21 cellular contexts compared by ENCODE assay signal in the genomic region with DNA sequence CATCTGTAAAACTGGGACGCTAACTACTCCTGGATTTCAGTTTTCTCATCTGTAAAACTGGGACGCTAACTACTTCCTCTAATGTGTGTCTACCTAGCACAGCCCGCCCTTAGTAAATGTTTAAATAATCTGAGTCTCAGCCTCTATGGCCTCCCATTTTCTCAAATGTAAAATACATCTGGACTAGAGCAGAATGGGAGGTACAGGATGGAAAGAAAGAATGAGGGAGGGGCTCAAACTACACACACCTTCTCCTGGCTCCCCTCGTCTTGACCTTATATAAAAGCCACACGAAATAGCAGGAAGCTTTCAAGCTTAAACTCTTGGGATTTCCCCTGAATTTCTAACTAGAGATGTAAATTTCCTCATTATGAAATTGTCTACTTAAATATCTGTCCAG.
DNase-seq lines count a peak whose midpoint lies in the region; ATAC-seq, FAIRE-seq and TF ChIP-seq lines count a peak whose summit lies in the region.
"Had no signal": no experiment of that assay in that cellular context is flagged by ENCODE, and none has a peak within 500 bp of the region (broad histone marks: within the 10 kb centered on the region; RNA-seq: fewer than 3 reads in every experiment).

No MANE protein-coding gene starts in this region.

- H3K9me3 Mint-ChIP-seq in GM23338 (no peaks in the 10 kb centered on the region), MCF 10A (ENCODE audit: unreplicated experiment) (no peaks in the 10 kb centered on the region)
- H3K9me3 Mint-ChIP-seq: CD8-positive, alpha-beta memory T cell had no signal

- no peaks in the 10 kb centered on the region for H4K20me1 ChIP-seq in GM23338 (replicated peaks; ENCODE audit: insufficient read depth)

- ATAC-seq in left lung (peak; percentile 48), GM23338 (no peak)
- ATAC-seq in activated CD4-positive, CD25-positive, alpha-beta regulatory T cell treated with anti-CD3 and anti-CD28 coated beads, Interleukin-2, amount 50 U/mL, for 24 hours = no peak

- peak overlapping the region; percentile 7; the same call in 1 of the 2 replicates for H3K27ac ChIP-seq in 22Rv1
- no peak overlapping the region for H3K27ac ChIP-seq in left lung
- peak overlapping the region in 1 of 2 donors; percentile 57 for H3K27ac ChIP-seq in small intestine (ENCODE audit: low read depth in 1 of 2, low read length in 1 of 2)
- H3K27ac ChIP-seq in GM23338 (ENCODE audit: low read depth) = no peak overlapping the region

- DNase-seq in left lung (no peak), small intestine (peak; percentile 33), GM23338 (ENCODE audit: low spot score) (no peak), MCF 10A (ENCODE audit: unreplicated experiment) (no peak), GM10248 (ENCODE audit: extremely low spot score) (no peak)
- DNase-seq: 8988T; C1 segment of cervical spinal cord; CD8-positive, alpha-beta memory T cell; DMS53; GF-D8; H7; Karpas-422; NCI-H1417; NCI-H187; NCI-H446; OCI-M1; Right ventricle myocardium superior had no signal

- no peaks in the 10 kb centered on the region for H3K79me2 ChIP-seq in GM23338 (replicated peaks; ENCODE audit: insufficient read depth)

- no peaks in the 10 kb centered on the region for H3F3A ChIP-seq in GM23338 (replicated peaks; ENCODE audit: low read depth)

- no peak overlapping the region; the same call in 1 of the 2 replicates for H2AFZ ChIP-seq in GM23338

- no peak overlapping the region for H3K4me2 ChIP-seq in GM23338

- H3K9me3 ChIP-seq in left lung = no peaks in the 10 kb centered on the region
- H3K9me3 ChIP-seq in small intestine (ENCODE audit: control insufficient read depth, low read depth) = no peaks in the 10 kb centered on the region

- CTCF ChIA-PET in MCF 10A (lab: Yijun Ruan, JAX) (interaction anchor here (0.7 to 2.4 kb wide), 3 partner anchors 11 to 1205 kb away, joined by 3 to 8 read pairs (median 4); no protein-coding TSS in a partner anchor), GM10248 (lab: Yijun Ruan, JAX) (interaction anchor here (1.9 to 3.2 kb wide), 2 partner anchors 10 to 16 kb away, joined by 6 to 18 read pairs; a partner anchor contains a TSS)

- H3K27me3 Mint-ChIP-seq in GM23338 (ENCODE audit: insufficient read depth, low read depth, poor library complexity) (peaks cover 3% of the 10 kb centered on the region), MCF 10A (ENCODE audit: insufficient read depth, unreplicated experiment) (peaks cover 2% of the 10 kb centered on the region)

- H3K4me3 ChIP-seq in left lung = no peak overlapping the region
- no peak overlapping the region for H3K4me3 ChIP-seq in small intestine (ENCODE audit: low read depth in 1 of 2, low read length in 2 of 2)
- H3K4me3 ChIP-seq in GM23338 = no peak overlapping the region

- FAIRE-seq in colon (lab: Jason Lieb, UNC) (peak; percentile 36), small intestine (lab: Jason Lieb, UNC) (no peak)
- FAIRE-seq: D721Med had no signal

- POLR2A ChIA-PET in MCF 10A (lab: Yijun Ruan, JAX) = interaction anchor here (0.5 to 0.8 kb wide), 2 partner anchors 341 to 683 kb away, joined by 3 read pairs; no protein-coding TSS in a partner anchor
- POLR2A ChIA-PET in GM10248 (lab: Yijun Ruan, JAX) = no interaction called here

- H3K9me2 ChIP-seq in GM23338 (ENCODE audit: insufficient read depth) = no peaks in the 10 kb centered on the region

- intact Hi-C loops in left lung (cut with DNase I) = no loop called here
- intact Hi-C loops in MCF 10A (cut with micrococcal nuclease) = no loop called here

- H3K27ac Mint-ChIP-seq in GM23338 = no peak overlapping the region
- no peak overlapping the region for H3K27ac Mint-ChIP-seq in MCF 10A (ENCODE audit: low read depth, unreplicated experiment)
- H3K27ac Mint-ChIP-seq: CD8-positive, alpha-beta memory T cell had no signal

- H3K4me3 Mint-ChIP-seq in GM23338 = no peak overlapping the region
- no peak overlapping the region for H3K4me3 Mint-ChIP-seq in MCF 10A (ENCODE audit: unreplicated experiment)
- H3K4me3 Mint-ChIP-seq: CD8-positive, alpha-beta memory T cell had no signal

- no peaks in the 10 kb centered on the region for H3K36me3 ChIP-seq in left lung
- H3K36me3 ChIP-seq in small intestine (ENCODE audit: control insufficient read depth in 2 of 2, insufficient read depth in 2 of 2, low read length in 2 of 2) = no peaks in the 10 kb centered on the region
- no peaks in the 10 kb centered on the region for H3K36me3 ChIP-seq in GM23338 (ENCODE audit: insufficient read depth)

- no TSS peak for BruUV-seq in MCF 10A (replicated peaks; lab: Mats Ljungman, UMichigan)

- H3K27me3 ChIP-seq in left lung (no peaks in the 10 kb centered on the region), small intestine (ENCODE audit: control insufficient read depth in 2 of 2, insufficient read depth in 2 of 2, low read length in 2 of 2) (peaks cover 0 to 1% of the 10 kb centered on the region in 2 donors), GM23338 (ENCODE audit: insufficient read depth) (no peaks in the 10 kb centered on the region)

- TF ChIP-seq CTCF in 22Rv1 (IDR thresholded peaks at IDR 0.05) (no peak), left lung (IDR thresholded peaks at IDR 0.05) (no peak), GM23338 (conservative IDR thresholded peaks at IDR 0.05; ENCODE audit: low read depth in 2 of 2) (no peak), MCF 10A (IDR thresholded peaks at IDR 0.05; ENCODE audit: unreplicated experiment) (no peak), GM10248 (IDR thresholded peaks at IDR 0.05; ENCODE audit: control extremely low read depth, extremely low read depth, low read depth, missing control alignments) (no peak)

- H3K36me3 Mint-ChIP-seq in GM23338 (ENCODE audit: low read depth) = no peaks in the 10 kb centered on the region
- no peaks in the 10 kb centered on the region for H3K36me3 Mint-ChIP-seq in MCF 10A (ENCODE audit: insufficient read depth, unreplicated experiment)
- H3K36me3 Mint-ChIP-seq: CD8-positive, alpha-beta memory T cell had no signal

- WGBS in small intestine, 3 donors = 43 to 68% (median 50%) methylated on average over 5 of the region's 5 CpGs

- H3K4me1 ChIP-seq in left lung (no peaks in the 10 kb centered on the region), small intestine (ENCODE audit: control insufficient read depth in 2 of 2, insufficient read depth in 1 of 2, low read depth in 1 of 2, low read length in 1 of 2) (peaks cover 5 to 6% of the 10 kb centered on the region in 2 donors), GM23338 (ENCODE audit: insufficient read depth) (0 out of 2 replicates have a peak, but pooled peaks cover 3% of the 10 kb centered on the region)

- H3K4me1 Mint-ChIP-seq in GM23338 (peaks cover 18% of the 10 kb centered on the region), MCF 10A (ENCODE audit: insufficient read depth, unreplicated experiment) (no peaks in the 10 kb centered on the region)
- H3K4me1 Mint-ChIP-seq: CD8-positive, alpha-beta memory T cell had no signal

TF ChIP-seq in GM23338, 12 proteins besides CTCF, POLR2A, EP300 and RAD21 (continues in another document):
- TF ChIP-seq ZNF114 (CRISPR knock-in tag; IDR thresholded peaks at IDR 0.05) = no peak
